ENCODE assay signal across 2 cellular contexts in the genomic region with DNA sequence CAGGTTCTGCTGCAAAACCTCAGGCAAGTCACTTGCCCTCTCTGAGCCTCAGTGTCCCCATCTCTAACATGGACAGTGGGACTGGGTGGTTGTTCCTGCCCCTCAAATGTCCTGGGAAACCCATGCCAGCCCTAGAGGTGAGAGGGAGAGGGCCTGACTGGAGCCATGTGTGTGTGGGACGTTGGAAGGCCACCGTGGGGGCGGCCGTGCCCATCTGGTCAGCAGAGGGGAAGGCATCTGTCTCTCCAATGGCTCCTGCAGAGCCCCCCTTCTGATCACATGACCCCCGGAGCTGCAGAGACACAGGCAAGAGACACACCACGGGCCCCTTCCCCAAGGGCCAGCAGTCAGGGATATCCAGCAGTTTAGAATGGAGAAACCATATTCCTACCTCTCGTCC.
TF ChIP-seq lines count a peak whose summit lies in the region.

No MANE protein-coding gene starts in this region.

TF ChIP-seq in SK-N-SH, 30 proteins besides CTCF, POLR2A, EP300 and RAD21 (continued from another document):
- TF ChIP-seq, protein P1, sequence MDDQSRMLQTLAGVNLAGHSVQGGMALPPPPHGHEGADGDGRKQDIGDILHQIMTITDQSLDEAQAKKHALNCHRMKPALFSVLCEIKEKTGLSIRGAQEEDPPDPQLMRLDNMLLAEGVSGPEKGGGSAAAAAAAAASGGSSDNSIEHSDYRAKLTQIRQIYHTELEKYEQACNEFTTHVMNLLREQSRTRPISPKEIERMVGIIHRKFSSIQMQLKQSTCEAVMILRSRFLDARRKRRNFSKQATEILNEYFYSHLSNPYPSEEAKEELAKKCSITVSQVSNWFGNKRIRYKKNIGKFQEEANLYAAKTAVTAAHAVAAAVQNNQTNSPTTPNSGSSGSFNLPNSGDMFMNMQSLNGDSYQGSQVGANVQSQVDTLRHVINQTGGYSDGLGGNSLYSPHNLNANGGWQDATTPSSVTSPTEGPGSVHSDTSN (IDR thresholded peaks at IDR 0.05): no peak
- no peak for TF ChIP-seq NRF1 (IDR thresholded peaks at IDR 0.05; ENCODE audit: low read depth, low read length)
- TF ChIP-seq SMC3 (IDR thresholded peaks at IDR 0.05; ENCODE audit: low read depth, low read length): no peak
- TF ChIP-seq RXRA (IDR thresholded peaks at IDR 0.05; ENCODE audit: borderline replicate concordance, low read depth): no peak
- no peak for TF ChIP-seq RCOR1 (IDR thresholded peaks at IDR 0.05; ENCODE audit: low read length)
- TF ChIP-seq POLR2AphosphoS5 (IDR thresholded peaks at IDR 0.05; ENCODE audit: low read depth, low read length): no peak
- TF ChIP-seq, protein P2, sequence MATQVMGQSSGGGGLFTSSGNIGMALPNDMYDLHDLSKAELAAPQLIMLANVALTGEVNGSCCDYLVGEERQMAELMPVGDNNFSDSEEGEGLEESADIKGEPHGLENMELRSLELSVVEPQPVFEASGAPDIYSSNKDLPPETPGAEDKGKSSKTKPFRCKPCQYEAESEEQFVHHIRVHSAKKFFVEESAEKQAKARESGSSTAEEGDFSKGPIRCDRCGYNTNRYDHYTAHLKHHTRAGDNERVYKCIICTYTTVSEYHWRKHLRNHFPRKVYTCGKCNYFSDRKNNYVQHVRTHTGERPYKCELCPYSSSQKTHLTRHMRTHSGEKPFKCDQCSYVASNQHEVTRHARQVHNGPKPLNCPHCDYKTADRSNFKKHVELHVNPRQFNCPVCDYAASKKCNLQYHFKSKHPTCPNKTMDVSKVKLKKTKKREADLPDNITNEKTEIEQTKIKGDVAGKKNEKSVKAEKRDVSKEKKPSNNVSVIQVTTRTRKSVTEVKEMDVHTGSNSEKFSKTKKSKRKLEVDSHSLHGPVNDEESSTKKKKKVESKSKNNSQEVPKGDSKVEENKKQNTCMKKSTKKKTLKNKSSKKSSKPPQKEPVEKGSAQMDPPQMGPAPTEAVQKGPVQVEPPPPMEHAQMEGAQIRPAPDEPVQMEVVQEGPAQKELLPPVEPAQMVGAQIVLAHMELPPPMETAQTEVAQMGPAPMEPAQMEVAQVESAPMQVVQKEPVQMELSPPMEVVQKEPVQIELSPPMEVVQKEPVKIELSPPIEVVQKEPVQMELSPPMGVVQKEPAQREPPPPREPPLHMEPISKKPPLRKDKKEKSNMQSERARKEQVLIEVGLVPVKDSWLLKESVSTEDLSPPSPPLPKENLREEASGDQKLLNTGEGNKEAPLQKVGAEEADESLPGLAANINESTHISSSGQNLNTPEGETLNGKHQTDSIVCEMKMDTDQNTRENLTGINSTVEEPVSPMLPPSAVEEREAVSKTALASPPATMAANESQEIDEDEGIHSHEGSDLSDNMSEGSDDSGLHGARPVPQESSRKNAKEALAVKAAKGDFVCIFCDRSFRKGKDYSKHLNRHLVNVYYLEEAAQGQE (IDR thresholded peaks at IDR 0.05; ENCODE audit: low read depth, low read length): no peak
- TF ChIP-seq CHD2 (IDR thresholded peaks at IDR 0.05; ENCODE audit: low read length, partially characterized antibody): no peak
- TF ChIP-seq SIN3A (IDR thresholded peaks at IDR 0.05; ENCODE audit: borderline replicate concordance, low read depth, low read length): no peak
- no peak for TF ChIP-seq RFX5 (IDR thresholded peaks at IDR 0.05; ENCODE audit: low read length)
- no peak for TF ChIP-seq NFIC (IDR thresholded peaks at IDR 0.05; ENCODE audit: borderline replicate concordance)
- TF ChIP-seq GATA2 (CRISPR knock-in tag; IDR thresholded peaks at IDR 0.05): no peak

TF ChIP-seq in SK-N-SH treated with all-trans-retinoic acid at 6 μM for 48 hours, 23 proteins besides CTCF, POLR2A, EP300 and RAD21 (continued from another document):
- TF ChIP-seq, protein P3, sequence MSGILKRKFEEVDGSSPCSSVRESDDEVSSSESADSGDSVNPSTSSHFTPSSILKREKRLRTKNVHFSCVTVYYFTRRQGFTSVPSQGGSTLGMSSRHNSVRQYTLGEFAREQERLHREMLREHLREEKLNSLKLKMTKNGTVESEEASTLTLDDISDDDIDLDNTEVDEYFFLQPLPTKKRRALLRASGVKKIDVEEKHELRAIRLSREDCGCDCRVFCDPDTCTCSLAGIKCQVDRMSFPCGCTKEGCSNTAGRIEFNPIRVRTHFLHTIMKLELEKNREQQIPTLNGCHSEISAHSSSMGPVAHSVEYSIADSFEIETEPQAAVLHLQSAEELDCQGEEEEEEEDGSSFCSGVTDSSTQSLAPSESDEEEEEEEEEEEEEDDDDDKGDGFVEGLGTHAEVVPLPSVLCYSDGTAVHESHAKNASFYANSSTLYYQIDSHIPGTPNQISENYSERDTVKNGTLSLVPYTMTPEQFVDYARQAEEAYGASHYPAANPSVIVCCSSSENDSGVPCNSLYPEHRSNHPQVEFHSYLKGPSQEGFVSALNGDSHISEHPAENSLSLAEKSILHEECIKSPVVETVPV (CRISPR knock-in tag; IDR thresholded peaks at IDR 0.05): no peak
- TF ChIP-seq, protein P4, sequence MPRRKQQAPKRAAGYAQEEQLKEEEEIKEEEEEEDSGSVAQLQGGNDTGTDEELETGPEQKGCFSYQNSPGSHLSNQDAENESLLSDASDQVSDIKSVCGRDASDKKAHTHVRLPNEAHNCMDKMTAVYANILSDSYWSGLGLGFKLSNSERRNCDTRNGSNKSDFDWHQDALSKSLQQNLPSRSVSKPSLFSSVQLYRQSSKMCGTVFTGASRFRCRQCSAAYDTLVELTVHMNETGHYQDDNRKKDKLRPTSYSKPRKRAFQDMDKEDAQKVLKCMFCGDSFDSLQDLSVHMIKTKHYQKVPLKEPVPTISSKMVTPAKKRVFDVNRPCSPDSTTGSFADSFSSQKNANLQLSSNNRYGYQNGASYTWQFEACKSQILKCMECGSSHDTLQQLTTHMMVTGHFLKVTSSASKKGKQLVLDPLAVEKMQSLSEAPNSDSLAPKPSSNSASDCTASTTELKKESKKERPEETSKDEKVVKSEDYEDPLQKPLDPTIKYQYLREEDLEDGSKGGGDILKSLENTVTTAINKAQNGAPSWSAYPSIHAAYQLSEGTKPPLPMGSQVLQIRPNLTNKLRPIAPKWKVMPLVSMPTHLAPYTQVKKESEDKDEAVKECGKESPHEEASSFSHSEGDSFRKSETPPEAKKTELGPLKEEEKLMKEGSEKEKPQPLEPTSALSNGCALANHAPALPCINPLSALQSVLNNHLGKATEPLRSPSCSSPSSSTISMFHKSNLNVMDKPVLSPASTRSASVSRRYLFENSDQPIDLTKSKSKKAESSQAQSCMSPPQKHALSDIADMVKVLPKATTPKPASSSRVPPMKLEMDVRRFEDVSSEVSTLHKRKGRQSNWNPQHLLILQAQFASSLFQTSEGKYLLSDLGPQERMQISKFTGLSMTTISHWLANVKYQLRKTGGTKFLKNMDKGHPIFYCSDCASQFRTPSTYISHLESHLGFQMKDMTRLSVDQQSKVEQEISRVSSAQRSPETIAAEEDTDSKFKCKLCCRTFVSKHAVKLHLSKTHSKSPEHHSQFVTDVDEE (CRISPR knock-in tag; IDR thresholded peaks at IDR 0.05): no peak
- TF ChIP-seq RARB (CRISPR knock-in tag; IDR thresholded peaks at IDR 0.05) (no peak), ZNF70 (CRISPR knock-in tag; IDR thresholded peaks at IDR 0.05) (no peak), TOX (CRISPR knock-in tag; IDR thresholded peaks at IDR 0.05; ENCODE audit: borderline replicate concordance) (no peak), ZFP3 (CRISPR knock-in tag; IDR thresholded peaks at IDR 0.05) (no peak), ESRRG (CRISPR knock-in tag; IDR thresholded peaks at IDR 0.05) (no peak), GLIS3 (CRISPR knock-in tag; IDR thresholded peaks at IDR 0.05) (no peak), PPARA (CRISPR knock-in tag; IDR thresholded peaks at IDR 0.05; ENCODE audit: borderline replicate concordance) (no peak), BACH2 (CRISPR knock-in tag; IDR thresholded peaks at IDR 0.05; ENCODE audit: borderline replicate concordance) (no peak), SNAI2 (CRISPR knock-in tag; IDR thresholded peaks at IDR 0.05) (no peak), ZNF565 (CRISPR knock-in tag; conservative IDR thresholded peaks at IDR 0.05; ENCODE audit: low read depth) (no peak)
- TF ChIP-seq, protein P5, sequence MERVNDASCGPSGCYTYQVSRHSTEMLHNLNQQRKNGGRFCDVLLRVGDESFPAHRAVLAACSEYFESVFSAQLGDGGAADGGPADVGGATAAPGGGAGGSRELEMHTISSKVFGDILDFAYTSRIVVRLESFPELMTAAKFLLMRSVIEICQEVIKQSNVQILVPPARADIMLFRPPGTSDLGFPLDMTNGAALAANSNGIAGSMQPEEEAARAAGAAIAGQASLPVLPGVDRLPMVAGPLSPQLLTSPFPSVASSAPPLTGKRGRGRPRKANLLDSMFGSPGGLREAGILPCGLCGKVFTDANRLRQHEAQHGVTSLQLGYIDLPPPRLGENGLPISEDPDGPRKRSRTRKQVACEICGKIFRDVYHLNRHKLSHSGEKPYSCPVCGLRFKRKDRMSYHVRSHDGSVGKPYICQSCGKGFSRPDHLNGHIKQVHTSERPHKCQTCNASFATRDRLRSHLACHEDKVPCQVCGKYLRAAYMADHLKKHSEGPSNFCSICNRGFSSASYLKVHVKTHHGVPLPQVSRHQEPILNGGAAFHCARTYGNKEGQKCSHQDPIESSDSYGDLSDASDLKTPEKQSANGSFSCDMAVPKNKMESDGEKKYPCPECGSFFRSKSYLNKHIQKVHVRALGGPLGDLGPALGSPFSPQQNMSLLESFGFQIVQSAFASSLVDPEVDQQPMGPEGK (CRISPR knock-in tag; IDR thresholded peaks at IDR 0.05; ENCODE audit: borderline replicate concordance): no peak
